22 cellular contexts compared by ENCODE assay signal in genomic region chr5:383621-384020, GRCh38. TPM values are rescaled to one million over a fixed set of nuclear protein-coding genes. Genes with fewer than 3 reads are reported as not detected.
DNase-seq lines count a peak whose midpoint lies in the region; ATAC-seq and TF ChIP-seq lines count a peak whose summit lies in the region.
"Had no signal": no experiment of that assay in that cellular context is flagged by ENCODE, and none has a peak within 500 bp of the region (broad histone marks: within the 10 kb centered on the region; RNA-seq: fewer than 3 reads in every experiment).

No MANE protein-coding gene starts in this region.

- ATAC-seq in activated CD8-positive, alpha-beta T cell treated with anti-CD3 and anti-CD28 coated beads, Interleukin-2, amount 10 ng/mL, durations not matched to agents 7 days and 5 days, result no peak
- ATAC-seq in HG02571 (IDR thresholded peaks at IDR 0.05; ENCODE audit: unreplicated experiment) (no peak), T-cell (replicated peaks in 1 of 4) (no peak)
- ATAC-seq: GM12878, Right ventricle myocardium inferior had no signal

- peaks cover 61% of the 10 kb centered on the region for H3K36me3 ChIP-seq in osteoblast (ENCODE audit: insufficient read depth, low read length)
- H3K36me3 ChIP-seq: Peyer's patch had no signal

- no peaks in the 10 kb centered on the region for H3K27me3 Mint-ChIP-seq in activated CD4-positive, alpha-beta T cell treated with anti-CD3 and anti-CD28 coated beads, Interleukin-2, amount 10 ng/mL, durations not matched to agents 7 days and 5 days
- H3K27me3 Mint-ChIP-seq in activated CD4-positive, alpha-beta T cell treated with anti-CD3 and anti-CD28 coated beads, Interleukin-2, amount 10 ng/mL, durations not matched to agents 24 days and 14 days, result no peaks in the 10 kb centered on the region
- no peaks in the 10 kb centered on the region for H3K27me3 Mint-ChIP-seq in activated naive CD4-positive, alpha-beta T cell treated with anti-CD3 and anti-CD28 coated beads, Interleukin-2, amount 50 U/mL, for 24 hours
- no peaks in the 10 kb centered on the region for H3K27me3 Mint-ChIP-seq in activated naive CD4-positive, alpha-beta T cell treated with anti-CD3 and anti-CD28 coated beads, Interleukin-2, amount 10 ng/mL, durations not matched to agents 7 days and 5 days
- no peaks in the 10 kb centered on the region for H3K27me3 Mint-ChIP-seq in activated CD8-positive, alpha-beta T cell treated with anti-CD3 and anti-CD28 coated beads, Interleukin-2, amount 10 ng/mL, durations not matched to agents 7 days and 5 days (ENCODE audit: low read depth)
- peaks cover 2 to 4% of the 10 kb centered on the region in 2 donors for H3K27me3 Mint-ChIP-seq in T-cell
- H3K27me3 Mint-ChIP-seq: CD4-positive, alpha-beta memory T cell had no signal

- H2AFZ ChIP-seq in osteoblast (ENCODE audit: low read length), result no peak overlapping the region

- no peaks in the 10 kb centered on the region for H3K9me3 ChIP-seq in osteoblast (ENCODE audit: low read depth, low read length)
- H3K9me3 ChIP-seq: Peyer's patch had no signal

- no peak overlapping the region for H3K4me3 Mint-ChIP-seq in activated CD4-positive, alpha-beta T cell treated with anti-CD3 and anti-CD28 coated beads, Interleukin-2, amount 10 ng/mL, durations not matched to agents 7 days and 5 days
- no peak overlapping the region for H3K4me3 Mint-ChIP-seq in activated CD4-positive, alpha-beta T cell treated with anti-CD3 and anti-CD28 coated beads, Interleukin-2, amount 10 ng/mL, durations not matched to agents 24 days and 14 days
- peak overlapping the region; percentile 11 for H3K4me3 Mint-ChIP-seq in activated naive CD4-positive, alpha-beta T cell treated with anti-CD3 and anti-CD28 coated beads, Interleukin-2, amount 50 U/mL, for 24 hours
- H3K4me3 Mint-ChIP-seq in activated naive CD4-positive, alpha-beta T cell treated with anti-CD3 and anti-CD28 coated beads, Interleukin-2, amount 10 ng/mL, durations not matched to agents 7 days and 5 days, result no peak overlapping the region
- no peak overlapping the region for H3K4me3 Mint-ChIP-seq in activated CD8-positive, alpha-beta T cell treated with anti-CD3 and anti-CD28 coated beads, Interleukin-2, amount 10 ng/mL, durations not matched to agents 7 days and 5 days
- H3K4me3 Mint-ChIP-seq in T-cell, result no peak overlapping the region
- H3K4me3 Mint-ChIP-seq: CD4-positive, alpha-beta memory T cell had no signal

- POLR2A ChIA-PET in activated CD4-positive, alpha-beta T cell treated with anti-CD3 and anti-CD28 coated beads, Interleukin-2, amount 10 ng/mL, durations not matched to agents 7 days and 5 days (lab: Charles Lee), result no interaction called here
- POLR2A ChIA-PET in activated CD8-positive, alpha-beta T cell treated with anti-CD3 and anti-CD28 coated beads, Interleukin-2, amount 10 ng/mL, durations not matched to agents 7 days and 5 days (lab: Charles Lee), result interaction anchor here (0.8 to 1.4 kb wide), 2 partner anchors 9 to 12 kb away, joined by 3 to 4 read pairs; no protein-coding TSS in a partner anchor
- POLR2A ChIA-PET in T-cell (lab: Charles Lee), result no interaction called here

- DNase-seq in activated CD4-positive, alpha-beta T cell treated with anti-CD3 and anti-CD28 coated beads, Interleukin-2, amount 10 ng/mL, durations not matched to agents 7 days and 5 days, result peak; percentile 1
- no peak for DNase-seq in activated CD4-positive, alpha-beta T cell treated with anti-CD3 and anti-CD28 coated beads, Interleukin-2, amount 10 ng/mL, durations not matched to agents 24 days and 14 days
- no peak for DNase-seq in activated naive CD4-positive, alpha-beta T cell treated with anti-CD3 and anti-CD28 coated beads, Interleukin-2, amount 10 ng/mL, durations not matched to agents 7 days and 5 days
- DNase-seq in activated CD8-positive, alpha-beta T cell treated with anti-CD3 and anti-CD28 coated beads, Interleukin-2, amount 10 ng/mL, durations not matched to agents 7 days and 5 days, result peak; percentile 6
- no peak for DNase-seq in osteoblast (ENCODE audit: insufficient read length, low spot score, missing footprints)
- DNase-seq in T-cell, result no peak
- DNase-seq: 8988T; Caco-2; CD4-positive, alpha-beta memory T cell; DMS 273 treated with DMSO at 0.1 percent for 48 hours; DMS79 treated with DMSO at 0.1 percent for 48 hours; H7; Kasumi-1; NCI-H1694; NCI-H2081 treated with DMSO at 0.1 percent for 48 hours; NCI-H526 had no signal

- no peak overlapping the region for H3K4me3 ChIP-seq in osteoblast (ENCODE audit: insufficient read depth, low read length)
- H3K4me3 ChIP-seq: BLaER1 treated with 17β-estradiol and CSF1 and Interleukin-3, amounts not matched to agents 10 nM and 100 nM; GM12878; Peyer's patch had no signal

- no peak overlapping the region for H3K4me2 ChIP-seq in osteoblast (ENCODE audit: insufficient read depth, low read length)
- H3K4me2 ChIP-seq: BLaER1 treated with 17β-estradiol and CSF1 and Interleukin-3, amounts not matched to agents 10 nM and 100 nM had no signal

- peak overlapping the region; percentile 100 for H3K27ac ChIP-seq in osteoblast (ENCODE audit: low read depth, low read length)
- H3K27ac ChIP-seq: BLaER1 treated with 17β-estradiol and CSF1 and Interleukin-3, amounts not matched to agents 10 nM and 100 nM; Peyer's patch had no signal

- TF ChIP-seq CTCF in osteoblast (IDR thresholded peaks at IDR 0.05; ENCODE audit: extremely low read depth, low read depth, low read length), result no peak

- intact Hi-C loops in activated CD4-positive, alpha-beta T cell treated with anti-CD3 and anti-CD28 coated beads, Interleukin-2, amount 10 ng/mL, durations not matched to agents 24 days and 14 days (cut with micrococcal nuclease), result no loop called here

- no peak overlapping the region for H3K27ac Mint-ChIP-seq in activated CD4-positive, alpha-beta T cell treated with anti-CD3 and anti-CD28 coated beads, Interleukin-2, amount 10 ng/mL, durations not matched to agents 7 days and 5 days
- no peak overlapping the region for H3K27ac Mint-ChIP-seq in activated CD4-positive, alpha-beta T cell treated with anti-CD3 and anti-CD28 coated beads, Interleukin-2, amount 10 ng/mL, durations not matched to agents 24 days and 14 days
- H3K27ac Mint-ChIP-seq in activated naive CD4-positive, alpha-beta T cell treated with anti-CD3 and anti-CD28 coated beads, Interleukin-2, amount 50 U/mL, for 24 hours, result peak overlapping the region; percentile 72
- no peak overlapping the region for H3K27ac Mint-ChIP-seq in activated naive CD4-positive, alpha-beta T cell treated with anti-CD3 and anti-CD28 coated beads, Interleukin-2, amount 10 ng/mL, durations not matched to agents 7 days and 5 days
- H3K27ac Mint-ChIP-seq in activated CD8-positive, alpha-beta T cell treated with anti-CD3 and anti-CD28 coated beads, Interleukin-2, amount 10 ng/mL, durations not matched to agents 7 days and 5 days, result no peak overlapping the region
- H3K27ac Mint-ChIP-seq in T-cell, result no peak overlapping the region
- H3K27ac Mint-ChIP-seq: CD4-positive, alpha-beta memory T cell had no signal

- peaks cover 64% of the 10 kb centered on the region for H3K79me2 ChIP-seq in osteoblast (ENCODE audit: insufficient read depth, low read length)

- peaks cover 63% of the 10 kb centered on the region for H3K36me3 Mint-ChIP-seq in activated CD4-positive, alpha-beta T cell treated with anti-CD3 and anti-CD28 coated beads, Interleukin-2, amount 10 ng/mL, durations not matched to agents 7 days and 5 days (ENCODE audit: low read depth)
- peaks cover 70% of the 10 kb centered on the region for H3K36me3 Mint-ChIP-seq in activated CD4-positive, alpha-beta T cell treated with anti-CD3 and anti-CD28 coated beads, Interleukin-2, amount 10 ng/mL, durations not matched to agents 24 days and 14 days (ENCODE audit: low read depth)
- H3K36me3 Mint-ChIP-seq in activated naive CD4-positive, alpha-beta T cell treated with anti-CD3 and anti-CD28 coated beads, Interleukin-2, amount 50 U/mL, for 24 hours, result peaks cover 18% of the 10 kb centered on the region
- H3K36me3 Mint-ChIP-seq in activated naive CD4-positive, alpha-beta T cell treated with anti-CD3 and anti-CD28 coated beads, Interleukin-2, amount 10 ng/mL, durations not matched to agents 7 days and 5 days, result peaks cover 58% of the 10 kb centered on the region
- peaks cover 86% of the 10 kb centered on the region for H3K36me3 Mint-ChIP-seq in activated CD8-positive, alpha-beta T cell treated with anti-CD3 and anti-CD28 coated beads, Interleukin-2, amount 10 ng/mL, durations not matched to agents 7 days and 5 days (ENCODE audit: low read depth)
- H3K36me3 Mint-ChIP-seq in T-cell, result peaks cover 8% of the 10 kb centered on the region

- H3K4me1 Mint-ChIP-seq in activated CD4-positive, alpha-beta T cell treated with anti-CD3 and anti-CD28 coated beads, Interleukin-2, amount 10 ng/mL, durations not matched to agents 7 days and 5 days, result peaks cover 46% of the 10 kb centered on the region
- H3K4me1 Mint-ChIP-seq in activated CD4-positive, alpha-beta T cell treated with anti-CD3 and anti-CD28 coated beads, Interleukin-2, amount 10 ng/mL, durations not matched to agents 24 days and 14 days, result peaks cover 34% of the 10 kb centered on the region
- H3K4me1 Mint-ChIP-seq in activated naive CD4-positive, alpha-beta T cell treated with anti-CD3 and anti-CD28 coated beads, Interleukin-2, amount 50 U/mL, for 24 hours, result peaks cover 48% of the 10 kb centered on the region
- peaks cover 30% of the 10 kb centered on the region for H3K4me1 Mint-ChIP-seq in activated naive CD4-positive, alpha-beta T cell treated with anti-CD3 and anti-CD28 coated beads, Interleukin-2, amount 10 ng/mL, durations not matched to agents 7 days and 5 days
- H3K4me1 Mint-ChIP-seq in activated CD8-positive, alpha-beta T cell treated with anti-CD3 and anti-CD28 coated beads, Interleukin-2, amount 10 ng/mL, durations not matched to agents 7 days and 5 days (ENCODE audit: low read depth), result peaks cover 56% of the 10 kb centered on the region
- peaks cover 9 to 13% (median 11%) of the 10 kb centered on the region in 3 donors for H3K4me1 Mint-ChIP-seq in T-cell

- no peaks in the 10 kb centered on the region for H3K27me3 ChIP-seq in osteoblast (ENCODE audit: insufficient read depth, low read length)
- H3K27me3 ChIP-seq: BLaER1 treated with 17β-estradiol and CSF1 and Interleukin-3, amounts not matched to agents 10 nM and 100 nM; Peyer's patch had no signal

- CTCF ChIA-PET in activated CD4-positive, alpha-beta T cell treated with anti-CD3 and anti-CD28 coated beads, Interleukin-2, amount 10 ng/mL, durations not matched to agents 7 days and 5 days (lab: Charles Lee), result interaction anchor here (1.2 to 1.6 kb wide), 2 partner anchors 9 to 13 kb away, joined by 4 to 5 read pairs; no protein-coding TSS in a partner anchor
- CTCF ChIA-PET in activated naive CD4-positive, alpha-beta T cell treated with anti-CD3 and anti-CD28 coated beads, Interleukin-2, amount 10 ng/mL, durations not matched to agents 7 days and 5 days (lab: Charles Lee), result no interaction called here
- CTCF ChIA-PET in activated CD8-positive, alpha-beta T cell treated with anti-CD3 and anti-CD28 coated beads, Interleukin-2, amount 10 ng/mL, durations not matched to agents 7 days and 5 days (lab: Charles Lee), result interaction anchor here (0.9 to 1.4 kb wide), 2 partner anchors 9 to 63 kb away, joined by 3 to 6 read pairs; no protein-coding TSS in a partner anchor
- CTCF ChIA-PET in T-cell (lab: Charles Lee), result no interaction called here

- H3K9me3 Mint-ChIP-seq in activated CD4-positive, alpha-beta T cell treated with anti-CD3 and anti-CD28 coated beads, Interleukin-2, amount 10 ng/mL, durations not matched to agents 7 days and 5 days, result peaks cover 28% of the 10 kb centered on the region
- H3K9me3 Mint-ChIP-seq in activated CD4-positive, alpha-beta T cell treated with anti-CD3 and anti-CD28 coated beads, Interleukin-2, amount 10 ng/mL, durations not matched to agents 24 days and 14 days, result peaks cover 9% of the 10 kb centered on the region
- H3K9me3 Mint-ChIP-seq in activated naive CD4-positive, alpha-beta T cell treated with anti-CD3 and anti-CD28 coated beads, Interleukin-2, amount 50 U/mL, for 24 hours, result peaks cover 16% of the 10 kb centered on the region
- H3K9me3 Mint-ChIP-seq in activated naive CD4-positive, alpha-beta T cell treated with anti-CD3 and anti-CD28 coated beads, Interleukin-2, amount 10 ng/mL, durations not matched to agents 7 days and 5 days, result peaks cover 32% of the 10 kb centered on the region
- peaks cover 40% of the 10 kb centered on the region for H3K9me3 Mint-ChIP-seq in activated CD8-positive, alpha-beta T cell treated with anti-CD3 and anti-CD28 coated beads, Interleukin-2, amount 10 ng/mL, durations not matched to agents 7 days and 5 days (ENCODE audit: insufficient read depth)
- H3K9me3 Mint-ChIP-seq in T-cell, result peaks cover 9 to 25% (median 9%) of the 10 kb centered on the region in 3 donors

- peaks cover 26% of the 10 kb centered on the region for H3K4me1 ChIP-seq in osteoblast (ENCODE audit: insufficient read depth, low read length)
- H3K4me1 ChIP-seq: Caco-2, Peyer's patch had no signal

- H4K20me1 ChIP-seq in osteoblast (ENCODE audit: insufficient read depth, low read length), result no peaks in the 10 kb centered on the region
- H4K20me1 ChIP-seq: BLaER1 treated with 17β-estradiol and CSF1 and Interleukin-3, amounts not matched to agents 10 nM and 100 nM had no signal

RNA-seq across cellular contexts. Expression of gene EXOC3, which starts 59.4 kb away (rescaled TPM):
- 10 to 100 TPM; 65.5 to 79.0 TPM for total RNA-seq in activated CD4-positive, alpha-beta T cell treated with anti-CD3 and anti-CD28 coated beads, Interleukin-2, amount 10 ng/mL, durations not matched to agents 7 days and 5 days
- total RNA-seq in activated CD4-positive, alpha-beta T cell treated with anti-CD3 and anti-CD28 coated beads, Interleukin-2, amount 10 ng/mL, durations not matched to agents 24 days and 14 days, result 64.5 and 67.2 TPM in 2 replicates
- 10 to 100 TPM; 62.2 to 62.3 TPM for total RNA-seq in activated CD8-positive, alpha-beta T cell treated with anti-CD3 and anti-CD28 coated beads, Interleukin-2, amount 10 ng/mL, durations not matched to agents 7 days and 5 days
- 39.8 and 49.2 TPM in 2 replicates for total RNA-seq in osteoblast
- 10 to 100 TPM; 81.6 to 99.8 (median 84.2) TPM for total RNA-seq in T-cell

Comparison
In these comparisons a context has a peak if more than half of its experiments do, and no peak if none do; other contexts are left out.
1. DNase-seq: peak in activated CD4-positive, alpha-beta T cell treated with anti-CD3 and anti-CD28 coated beads, Interleukin-2, amount 10 ng/mL, durations not matched to agents 7 days and 5 days (single experiment) and activated CD8-positive, alpha-beta T cell treated with anti-CD3 and anti-CD28 coated beads, Interleukin-2, amount 10 ng/mL, durations not matched to agents 7 days and 5 days (single experiment); none in activated CD4-positive, alpha-beta T cell treated with anti-CD3 and anti-CD28 coated beads, Interleukin-2, amount 10 ng/mL, durations not matched to agents 24 days and 14 days (single experiment), activated naive CD4-positive, alpha-beta T cell treated with anti-CD3 and anti-CD28 coated beads, Interleukin-2, amount 10 ng/mL, durations not matched to agents 7 days and 5 days (single experiment), osteoblast (single experiment) and T-cell (0 of 34).
2. CTCF ChIA-PET loops: an anchor here in activated CD4-positive, alpha-beta T cell treated with anti-CD3 and anti-CD28 coated beads, Interleukin-2, amount 10 ng/mL, durations not matched to agents 7 days and 5 days (1.2 to 1.6 kb wide) and activated CD8-positive, alpha-beta T cell treated with anti-CD3 and anti-CD28 coated beads, Interleukin-2, amount 10 ng/mL, durations not matched to agents 7 days and 5 days (0.9 to 1.4 kb wide); none called in activated naive CD4-positive, alpha-beta T cell treated with anti-CD3 and anti-CD28 coated beads, Interleukin-2, amount 10 ng/mL, durations not matched to agents 7 days and 5 days and T-cell.